16 cellular contexts compared by ENCODE assay signal in genomic region chr19:49461656-49462055, GRCh38. TPM values are rescaled to one million over a fixed set of nuclear protein-coding genes. Genes with fewer than 3 reads are reported as not detected.
DNase-seq lines count a peak whose midpoint lies in the region; ATAC-seq, FAIRE-seq and TF ChIP-seq lines count a peak whose summit lies in the region.
"Had no signal": no experiment of that assay in that cellular context is flagged by ENCODE, and none has a peak within 500 bp of the region (broad histone marks: within the 10 kb centered on the region; RNA-seq: fewer than 3 reads in every experiment).

No MANE protein-coding gene starts in this region.

- H3K4me3 ChIP-seq in GM23338 = no peak overlapping the region
- H3K4me3 ChIP-seq in GM12878 = no peak overlapping the region
- H3K4me3 ChIP-seq in osteoblast (ENCODE audit: insufficient read depth, low read length) = no peak overlapping the region
- H3K4me3 ChIP-seq: BLaER1, GM23248 had no signal

- peaks cover 34% of the 10 kb centered on the region for H3K36me3 Mint-ChIP-seq in GM23338 (ENCODE audit: low read depth)

- H3K36me3 ChIP-seq in GM23338 (ENCODE audit: insufficient read depth) (no peaks in the 10 kb centered on the region), GM12878 (ENCODE audit: control insufficient read depth in 2 of 2, insufficient read depth in 2 of 2, low read length in 1 of 2) (peaks cover 2 to 5% of the 10 kb centered on the region in 2 experiments), osteoblast (ENCODE audit: insufficient read depth, low read length) (peaks cover 5% of the 10 kb centered on the region)

- intact Hi-C loops in GM12878 (cut with micrococcal nuclease; ENCODE audit: unreplicated experiment) = no loop called here

- H3F3A ChIP-seq in GM23338 (replicated peaks; ENCODE audit: low read depth) = 0 out of 2 replicates have a peak, but pooled peaks cover 2% of the 10 kb centered on the region

- H3K9me3 ChIP-seq in GM12878 (replicated peaks; ENCODE audit: control insufficient read depth, insufficient read depth, low read length) (no peaks in the 10 kb centered on the region), osteoblast (ENCODE audit: low read depth, low read length) (no peaks in the 10 kb centered on the region)
- H3K9me3 ChIP-seq: BLaER1 had no signal

- RAD21 ChIA-PET in GM12878 (lab: Charles Lee; ENCODE audit: unreplicated experiment) = no interaction called here

- H3K9me3 Mint-ChIP-seq in GM23338 = no peaks in the 10 kb centered on the region
- H3K9me3 Mint-ChIP-seq: CD14-positive monocyte; CD4-positive, alpha-beta memory T cell; H9 had no signal

- CTCF ChIA-PET in GM12878 (lab: Yijun Ruan, JAX) = no interaction called here

- H3K4me1 Mint-ChIP-seq in GM23338 = no peaks in the 10 kb centered on the region
- H3K4me1 Mint-ChIP-seq: CD14-positive monocyte, H9 had no signal

- no peak overlapping the region for H2AFZ ChIP-seq in GM23338
- no peak overlapping the region for H2AFZ ChIP-seq in GM12878 (ENCODE audit: control insufficient read depth, low read depth, low read length)
- H2AFZ ChIP-seq in osteoblast (ENCODE audit: low read length) = no peak overlapping the region
- H2AFZ ChIP-seq: GM23248 had no signal

- H3K4me2 ChIP-seq in GM23338 = no peak overlapping the region
- H3K4me2 ChIP-seq in GM12878 (ENCODE audit: control insufficient read depth, insufficient read depth) = no peak overlapping the region
- no peak overlapping the region for H3K4me2 ChIP-seq in osteoblast (ENCODE audit: insufficient read depth, low read length)
- H3K4me2 ChIP-seq: BLaER1 had no signal

- WGBS in GM12878 (ENCODE audit: insufficient coverage, insufficient replicate concordance, low lambda C conversion rate, missing lambda C conversion rate) = 98% methylated on average over 19 of the region's 37 CpGs

- SMC1A ChIA-PET in GM12878 (lab: Charles Lee; ENCODE audit: uncharacterized antibody, unreplicated experiment) = no interaction called here

- no peak for TF ChIP-seq RAD21 in GM12878 (IDR thresholded peaks at IDR 0.05; ENCODE audit: insufficient read depth, low read depth, low read length)

- H3K27me3 ChIP-seq in GM23338 (ENCODE audit: insufficient read depth) (no peaks in the 10 kb centered on the region), GM12878 (replicated peaks in 1 of 2; ENCODE audit: control insufficient read depth in 2 of 2, insufficient read depth in 2 of 2, low read length in 1 of 2) (no peaks in the 10 kb centered on the region), osteoblast (ENCODE audit: insufficient read depth, low read length) (no peaks in the 10 kb centered on the region)
- H3K27me3 ChIP-seq: BLaER1 had no signal

- TF ChIP-seq EP300 in GM12878 (IDR thresholded peaks at IDR 0.05; ENCODE audit: borderline replicate concordance in 1 of 2, control insufficient read depth in 1 of 2, low read depth in 2 of 2, low read length in 2 of 2) = no peak

- BruUV-seq in GM12878 (replicated peaks; lab: Mats Ljungman, UMichigan) = no TSS peak

- POLR2A ChIA-PET in GM12878 (lab: Charles Lee) = no interaction called here

- no peak for ATAC-seq in GM23338
- ATAC-seq in GM12878 = no peak
- ATAC-seq in GM18858 (IDR thresholded peaks at IDR 0.05; ENCODE audit: unreplicated experiment) = no peak

- no peak overlapping the region for H3K27ac ChIP-seq in GM23338 (ENCODE audit: low read depth)
- no peak overlapping the region for H3K27ac ChIP-seq in GM12878 (ENCODE audit: control insufficient read depth, insufficient read depth)
- H3K27ac ChIP-seq in osteoblast (ENCODE audit: low read depth, low read length) = no peak overlapping the region
- H3K27ac ChIP-seq: BLaER1, GM23248 had no signal

- DNase-seq in GM23338 (ENCODE audit: low spot score) = peak; percentile 35
- DNase-seq in GM12878 (ENCODE audit: low read depth, low spot score) = no peak
- peak; percentile 45 for DNase-seq in osteoblast (ENCODE audit: insufficient read length, low spot score, missing footprints)
- no peak for DNase-seq in NCI-H1417 (lab: John Stamatoyannopoulos, UW)
- no peak for DNase-seq in HT-29 (ENCODE audit: low spot score)
- DNase-seq: 8988T; Calu3; CD4-positive, alpha-beta memory T cell; DMS79 treated with DMSO at 0.1 percent for 48 hours; GF-D8; GM23248; H9 had no signal

- FAIRE-seq in GM12878 (lab: Jason Lieb, UNC) = no peak
- FAIRE-seq: GM19239 had no signal

- no peaks in the 10 kb centered on the region for H3K9me2 ChIP-seq in GM23338 (ENCODE audit: insufficient read depth)

- peaks cover 11% of the 10 kb centered on the region for H3K27me3 Mint-ChIP-seq in GM23338 (ENCODE audit: insufficient read depth, low read depth, poor library complexity)
- H3K27me3 Mint-ChIP-seq: CD4-positive, alpha-beta memory T cell had no signal

- H3K79me2 ChIP-seq in GM23338 (replicated peaks; ENCODE audit: insufficient read depth) (peaks cover under 1% of the 10 kb centered on the region; the same call in 1 of the 2 replicates), GM12878 (ENCODE audit: control insufficient read depth, insufficient read depth, low read length) (peaks cover 2% of the 10 kb centered on the region; the same call in 1 of the 2 replicates), osteoblast (ENCODE audit: insufficient read depth, low read length) (no peaks in the 10 kb centered on the region)

- no peak for TF ChIP-seq POLR2A in GM12878 (IDR thresholded peaks at IDR 0.05; ENCODE audit: low read depth, low read length)

- H4K20me1 ChIP-seq in GM23338 (replicated peaks; ENCODE audit: insufficient read depth) = no peaks in the 10 kb centered on the region
- no peaks in the 10 kb centered on the region for H4K20me1 ChIP-seq in GM12878 (ENCODE audit: control insufficient read depth, insufficient read depth)
- no peaks in the 10 kb centered on the region for H4K20me1 ChIP-seq in osteoblast (ENCODE audit: insufficient read depth, low read length)
- H4K20me1 ChIP-seq: BLaER1 had no signal

- no peak overlapping the region for H3K9ac ChIP-seq in GM12878 (ENCODE audit: control insufficient read depth, insufficient read depth, low read length)
- H3K9ac ChIP-seq: BLaER1, GM23248 had no signal

- in situ Hi-C loops in GM12878 (cut with MboI) = no loop called here

- H3K4me1 ChIP-seq in GM23338 (ENCODE audit: insufficient read depth) (no peaks in the 10 kb centered on the region), GM12878 (ENCODE audit: control insufficient read depth, insufficient read depth, low read length) (peaks cover 18% of the 10 kb centered on the region), osteoblast (ENCODE audit: insufficient read depth, low read length) (peaks cover 12% of the 10 kb centered on the region)

- TF ChIP-seq CTCF in GM23338 (conservative IDR thresholded peaks at IDR 0.05; ENCODE audit: low read depth in 2 of 2) = no peak
- no peak for TF ChIP-seq CTCF in GM12878 (IDR thresholded peaks at IDR 0.05 in 2 of 3, conservative IDR thresholded peaks at IDR 0.05 in 1 of 3; ENCODE audit: control insufficient read depth in 2 of 3, extremely low read depth in 1 of 3, insufficient read depth in 1 of 3, low read depth in 3 of 3, low read length in 3 of 3)
- TF ChIP-seq CTCF in osteoblast (IDR thresholded peaks at IDR 0.05; ENCODE audit: extremely low read depth, low read depth, low read length) = no peak

- H3K27ac Mint-ChIP-seq in GM23338 = no peak overlapping the region

- H3K4me3 Mint-ChIP-seq in GM23338 = no peak overlapping the region
- H3K4me3 Mint-ChIP-seq: CD14-positive monocyte; CD4-positive, alpha-beta memory T cell; H9 had no signal

RNA-seq across cellular contexts. Expression of gene ALDH16A1, which starts 8.6 kb away (rescaled TPM):
- 57.3 and 62.3 TPM in 2 replicates for total RNA-seq in GM23338 (2014; rRNA removed; shearing (Covaris generic))
- polyA plus RNA-seq in GM23338 (2016; fragmentation: Nextera tagmentation; extraction: Ambion mirVana) = 16.8 and 20.0 TPM in 2 replicates
- 4.5 and 6.6 TPM in 2 replicates for total RNA-seq in GM12878 (2013; cell fraction: nucleolus; rRNA removed)
- 31.9 and 46.3 TPM in 2 replicates for total RNA-seq in GM12878 (2014; rRNA removed)
- 8.7 and 9.5 TPM in 2 replicates for total RNA-seq in GM12878 (2014; rRNA removed; fragmentation: Illumina TruSeq; extraction: Trizol)
- total RNA-seq in GM12878 (2021) = 43.6 and 49.3 TPM in 2 replicates
- polyA plus RNA-seq in GM12878 (2011; ENCODE audit: low read depth) = 3.7 TPM
- polyA plus RNA-seq in GM12878 (2011; rRNA removed) = 3.1 and 6.4 TPM in 2 replicates
- 15.2 and 32.2 TPM in 2 replicates for polyA plus RNA-seq in GM12878 (2011; cell fraction: cytosol; rRNA removed)
- 43.0 and 85.9 TPM in 2 replicates for polyA plus RNA-seq in GM12878 (2011; cell fraction: nucleus; rRNA removed)
- 17.2 and 17.4 TPM in 2 replicates for polyA plus RNA-seq in GM12878 (2012)
- 0.43 and 1.7 TPM in 2 replicates for polyA plus RNA-seq in GM12878 (2014; fragmentation: Illumina TruSeq; extraction: Trizol)
- polyA plus RNA-seq in GM12878 (2014; fragmentation: Nextera tagmentation; extraction: Ambion mirVana) = 1 to 10 TPM; 4.5 to 6.2 TPM
- polyA plus RNA-seq in GM12878 (2014; rRNA removed) = 31.0 and 41.4 TPM in 2 replicates
- polyA plus RNA-seq in GM12878 (2016; fragmentation: Nextera tagmentation; extraction: Ambion mirVana) = 10 to 100 TPM; 26.8 to 40.0 TPM
- polyA minus RNA-seq in GM12878 (2011; rRNA and poly(A)+ RNA removed) = 9.9 and 22.0 TPM in 2 replicates
- 14.5 and 17.4 TPM in 2 replicates for polyA minus RNA-seq in GM12878 (2011; cell fraction: cytosol; rRNA and poly(A)+ RNA removed)
- 4.1 and 11.7 TPM in 2 replicates for polyA minus RNA-seq in GM12878 (2011; cell fraction: nucleus; rRNA and poly(A)+ RNA removed)
- total RNA-seq in osteoblast = 26.4 and 32.7 TPM in 2 replicates
- total RNA-seq in HT-29 (2014; rRNA removed; shearing (Covaris generic)) = 214 and 224 TPM in 2 replicates

RNA-seq across cellular contexts. Expression of gene PIH1D1, which starts 10.0 kb away (rescaled TPM):
- total RNA-seq in GM23338 (2014; rRNA removed; shearing (Covaris generic)) = 147 and 164 TPM in 2 replicates
- 93.6 and 103 TPM in 2 replicates for polyA plus RNA-seq in GM23338 (2016; fragmentation: Nextera tagmentation; extraction: Ambion mirVana)
- 88.2 and 95.3 TPM in 2 replicates for total RNA-seq in GM12878 (2013; cell fraction: nucleolus; rRNA removed)
- 130 and 137 TPM in 2 replicates for total RNA-seq in GM12878 (2014; rRNA removed)
- total RNA-seq in GM12878 (2014; rRNA removed; fragmentation: Illumina TruSeq; extraction: Trizol) = 83.8 and 84.3 TPM in 2 replicates
- total RNA-seq in GM12878 (2021) = 112 and 117 TPM in 2 replicates
- 102 TPM for polyA plus RNA-seq in GM12878 (2011; ENCODE audit: low read depth)
- polyA plus RNA-seq in GM12878 (2011; rRNA removed) = 84.6 and 95.3 TPM in 2 replicates
- polyA plus RNA-seq in GM12878 (2011; cell fraction: cytosol; rRNA removed) = 120 and 130 TPM in 2 replicates
- 210 and 249 TPM in 2 replicates for polyA plus RNA-seq in GM12878 (2011; cell fraction: nucleus; rRNA removed)
- polyA plus RNA-seq in GM12878 (2012) = 95.7 and 98.1 TPM in 2 replicates
- polyA plus RNA-seq in GM12878 (2014; fragmentation: Illumina TruSeq; extraction: Trizol) = 40.6 and 73.6 TPM in 2 replicates
- 10 to 100 TPM; 16.1 to 39.9 TPM for polyA plus RNA-seq in GM12878 (2014; fragmentation: Nextera tagmentation; extraction: Ambion mirVana)
- 122 and 123 TPM in 2 replicates for polyA plus RNA-seq in GM12878 (2014; rRNA removed)
- 100 to 1,000 TPM; 141 to 153 TPM for polyA plus RNA-seq in GM12878 (2016; fragmentation: Nextera tagmentation; extraction: Ambion mirVana)
- 67.4 and 81.0 TPM in 2 replicates for polyA minus RNA-seq in GM12878 (2011; rRNA and poly(A)+ RNA removed)
- polyA minus RNA-seq in GM12878 (2011; cell fraction: cytosol; rRNA and poly(A)+ RNA removed) = 32.1 and 32.7 TPM in 2 replicates
- 29.9 and 44.2 TPM in 2 replicates for polyA minus RNA-seq in GM12878 (2011; cell fraction: nucleus; rRNA and poly(A)+ RNA removed)
- total RNA-seq in osteoblast = 79.3 and 80.7 TPM in 2 replicates
- 337 and 351 TPM in 2 replicates for total RNA-seq in HT-29 (2014; rRNA removed; shearing (Covaris generic))

RNA-seq across cellular contexts. Expression of gene FLT3LG, which starts 12.4 kb away (rescaled TPM):
- 0.49 TPM in 1 of 2 replicates, not detected in the other for total RNA-seq in GM23338 (2014; rRNA removed; shearing (Covaris generic))
- polyA plus RNA-seq in GM23338 (2016; fragmentation: Nextera tagmentation; extraction: Ambion mirVana) (1.8 and 3.3 TPM in 2 replicates), GM12878 (2011; rRNA removed) (1.3 and 3.0 TPM in 2 replicates), GM12878 (2014; fragmentation: Illumina TruSeq; extraction: Trizol) (0.51 and 2.8 TPM in 2 replicates), GM12878 (2014; fragmentation: Nextera tagmentation; extraction: Ambion mirVana) (1 to 10 TPM in 1 of 2 experiments, under 1 TPM in 1; 0.68 to 1.6 TPM), GM12878 (2014; rRNA removed) (11.9 and 13.9 TPM in 2 replicates), GM12878 (2016; fragmentation: Nextera tagmentation; extraction: Ambion mirVana) (10 to 100 TPM; 10.1 to 13.1 TPM)
- 1.4 and 4.0 TPM in 2 replicates for total RNA-seq in GM12878 (2013; cell fraction: nucleolus; rRNA removed)
- total RNA-seq in GM12878 (2014; rRNA removed) (3.7 and 4.1 TPM in 2 replicates), GM12878 (2014; rRNA removed; fragmentation: Illumina TruSeq; extraction: Trizol) (3.9 and 4.6 TPM in 2 replicates), GM12878 (2021) (9.5 and 10.3 TPM in 2 replicates), osteoblast (4.3 and 6.5 TPM in 2 replicates)
- polyA plus RNA-seq in GM12878 (2011; ENCODE audit: low read depth) = 3.2 TPM
- 3.7 and 5.9 TPM in 2 replicates for polyA plus RNA-seq in GM12878 (2011; cell fraction: cytosol; rRNA removed)
- 10.9 and 11.9 TPM in 2 replicates for polyA plus RNA-seq in GM12878 (2011; cell fraction: nucleus; rRNA removed)
- polyA plus RNA-seq in GM12878 (2012) = 7.2 and 8.7 TPM in 2 replicates
- polyA minus RNA-seq in GM12878 (2011; rRNA and poly(A)+ RNA removed) = 1.3 TPM in 1 of 2 replicates, not detected in the other
- 1.6 and 4.5 TPM in 2 replicates for polyA minus RNA-seq in GM12878 (2011; cell fraction: cytosol; rRNA and poly(A)+ RNA removed)
- 1.3 and 3.2 TPM in 2 replicates for polyA minus RNA-seq in GM12878 (2011; cell fraction: nucleus; rRNA and poly(A)+ RNA removed)
- total RNA-seq in HT-29 (2014; rRNA removed; shearing (Covaris generic)) = 1.6 and 2.1 TPM in 2 replicates

RNA-seq across cellular contexts. Expression of gene SLC17A7, which starts 20.3 kb away (rescaled TPM):
- total RNA-seq in GM23338 (2014; rRNA removed; shearing (Covaris generic)) = 0.90 and 1.6 TPM in 2 replicates
- polyA plus RNA-seq in GM23338 (2016; fragmentation: Nextera tagmentation; extraction: Ambion mirVana) = 1.5 TPM in 2 replicates
- 0.21 and 0.49 TPM in 2 replicates for total RNA-seq in GM12878 (2013; cell fraction: nucleolus; rRNA removed)
- total RNA-seq in GM12878 (2014; rRNA removed) = not detected in 2 replicates
- total RNA-seq in GM12878 (2014; rRNA removed; fragmentation: Illumina TruSeq; extraction: Trizol) = not detected in 2 replicates
- total RNA-seq in GM12878 (2021) = 0.08 TPM in 2 replicates
- polyA plus RNA-seq in GM12878 (2011; ENCODE audit: low read depth) = not detected
- 0.23 and 0.24 TPM in 2 replicates for polyA plus RNA-seq in GM12878 (2011; rRNA removed)
- polyA plus RNA-seq in GM12878 (2011; cell fraction: cytosol; rRNA removed) = 0.27 and 0.48 TPM in 2 replicates
- polyA plus RNA-seq in GM12878 (2011; cell fraction: nucleus; rRNA removed) = 0.92 and 1.1 TPM in 2 replicates
- 0.18 TPM in 2 replicates for polyA plus RNA-seq in GM12878 (2012)
- 0.03 and 0.06 TPM in 2 replicates for polyA plus RNA-seq in GM12878 (2014; fragmentation: Illumina TruSeq; extraction: Trizol)
- not detected for polyA plus RNA-seq in GM12878 (2014; fragmentation: Nextera tagmentation; extraction: Ambion mirVana)
- 0.04 TPM in 1 of 2 replicates, not detected in the other for polyA plus RNA-seq in GM12878 (2014; rRNA removed)
- polyA plus RNA-seq in GM12878 (2016; fragmentation: Nextera tagmentation; extraction: Ambion mirVana) = not detected
- 0.22 and 0.26 TPM in 2 replicates for polyA minus RNA-seq in GM12878 (2011; rRNA and poly(A)+ RNA removed)
- 0.53 and 1.9 TPM in 2 replicates for polyA minus RNA-seq in GM12878 (2011; cell fraction: cytosol; rRNA and poly(A)+ RNA removed)
- polyA minus RNA-seq in GM12878 (2011; cell fraction: nucleus; rRNA and poly(A)+ RNA removed) = 0.29 and 0.36 TPM in 2 replicates
- total RNA-seq in osteoblast = under 0.01 TPM in 2 replicates
- total RNA-seq in HT-29 (2014; rRNA removed; shearing (Covaris generic)) = 0.13 and 0.18 TPM in 2 replicates
- total RNA-seq: Calu3, GM23248 had no signal
- polyA plus RNA-seq: CD4-positive, alpha-beta memory T cell; GM23248 had no signal

RNA-seq across cellular contexts. Expression of gene RPL13A, which starts 25.8 kb away (rescaled TPM):
- 2,007 and 2,412 TPM in 2 replicates for total RNA-seq in GM23338 (2014; rRNA removed; shearing (Covaris generic))
- 2,105 and 2,261 TPM in 2 replicates for polyA plus RNA-seq in GM23338 (2016; fragmentation: Nextera tagmentation; extraction: Ambion mirVana)
- 421 and 437 TPM in 2 replicates for total RNA-seq in GM12878 (2013; cell fraction: nucleolus; rRNA removed)
- 6,558 and 7,287 TPM in 2 replicates for total RNA-seq in GM12878 (2014; rRNA removed)
- 3,471 and 3,692 TPM in 2 replicates for total RNA-seq in GM12878 (2014; rRNA removed; fragmentation: Illumina TruSeq; extraction: Trizol)
- 5,103 and 5,273 TPM in 2 replicates for total RNA-seq in GM12878 (2021)
- 1,623 TPM for polyA plus RNA-seq in GM12878 (2011; ENCODE audit: low read depth)
- polyA plus RNA-seq in GM12878 (2011; rRNA removed) = 2,172 and 3,936 TPM in 2 replicates
- 3,618 and 5,003 TPM in 2 replicates for polyA plus RNA-seq in GM12878 (2011; cell fraction: cytosol; rRNA removed)
- 2,479 and 2,850 TPM in 2 replicates for polyA plus RNA-seq in GM12878 (2011; cell fraction: nucleus; rRNA removed)
- 5,924 and 8,191 TPM in 2 replicates for polyA plus RNA-seq in GM12878 (2012)
- 1,413 and 3,666 TPM in 2 replicates for polyA plus RNA-seq in GM12878 (2014; fragmentation: Illumina TruSeq; extraction: Trizol)
- 1,000 to 10,000 TPM; 4,595 to 5,196 TPM for polyA plus RNA-seq in GM12878 (2014; fragmentation: Nextera tagmentation; extraction: Ambion mirVana)
- 7,317 and 8,961 TPM in 2 replicates for polyA plus RNA-seq in GM12878 (2014; rRNA removed)
- polyA plus RNA-seq in GM12878 (2016; fragmentation: Nextera tagmentation; extraction: Ambion mirVana) = 1,000 to 10,000 TPM; 1,426 to 1,490 TPM
- 683 and 1,722 TPM in 2 replicates for polyA minus RNA-seq in GM12878 (2011; rRNA and poly(A)+ RNA removed)
- polyA minus RNA-seq in GM12878 (2011; cell fraction: cytosol; rRNA and poly(A)+ RNA removed) = 792 and 811 TPM in 2 replicates
- polyA minus RNA-seq in GM12878 (2011; cell fraction: nucleus; rRNA and poly(A)+ RNA removed) = 1,676 and 2,148 TPM in 2 replicates
- 2,082 and 2,185 TPM in 2 replicates for total RNA-seq in osteoblast
- total RNA-seq in HT-29 (2014; rRNA removed; shearing (Covaris generic)) = 7,406 and 7,983 TPM in 2 replicates

Comparison
In these comparisons a context has a peak if more than half of its experiments do, and no peak if none do; other contexts are left out.
1. DNase-seq: peak in GM23338 (single experiment) and osteoblast (single experiment); none in GM12878 (single experiment), NCI-H1417 (0 of 3) and HT-29 (single experiment).